Comparison of ENCODE assay signal across 8 cellular contexts in genomic region chr2:231926180-231926741, GRCh38. TPM values are rescaled to one million over a fixed set of nuclear protein-coding genes. Genes with fewer than 3 reads are reported as not detected.
A peak's percentile ranks its signal among the peaks of the same experiment; 100 is the strongest.
DNase-seq lines count a peak whose midpoint lies in the region; ATAC-seq and TF ChIP-seq lines count a peak whose summit lies in the region.

Gene NPPC, minus strand, starts transcription at chr2:231926396. Its CDS starts 147 bp downstream, at chr2:231926249.

- no peaks in the 10 kb centered on the region for H4K20me1 ChIP-seq in H9 (ENCODE audit: control insufficient read depth, insufficient read depth, insufficient read length)

- H3K4me3 ChIP-seq in left lung, result peak within 1 kb of the TSS; percentile 7 to 26

- H3K14ac ChIP-seq in H9 (ENCODE audit: insufficient read depth, low read length), result peak within 1 kb of the TSS; percentile 65; the same call in 1 of the 2 replicates

- H2BK12ac ChIP-seq in H9 (ENCODE audit: insufficient read length, low read depth, low read length), result no peak within 1 kb of the TSS

- no peak within 1 kb of the TSS for H3T11ph ChIP-seq in H9 (ENCODE audit: low read length)

- no peak within 1 kb of the TSS for H3K56ac ChIP-seq in H9 (ENCODE audit: insufficient read length, low read depth, low read length)

- peak; percentile 70 for ATAC-seq in WTC11
- peak; percentile 81 for ATAC-seq in left lung
- no peak for ATAC-seq in GM19397 (IDR thresholded peaks at IDR 0.05; ENCODE audit: unreplicated experiment)

- no peak within 1 kb of the TSS for H2BK5ac ChIP-seq in H9 (ENCODE audit: insufficient read length, low read length)

- POLR2A ChIA-PET in WTC11 (lab: Charles Lee), result interaction anchor here (0.6 to 0.7 kb wide), 3 partner anchors 37 to 1077 kb away, joined by 3 to 13 read pairs (median 4); no protein-coding TSS in a partner anchor

- no peaks in the 10 kb centered on the region for H3K36me3 ChIP-seq in left lung

- H3K27me3 Mint-ChIP-seq in Calu3 (ENCODE audit: unreplicated experiment), result peaks cover 92% of the 10 kb centered on the region
- H3K27me3 Mint-ChIP-seq in H9 (ENCODE audit: low read depth), result peaks cover 69% of the 10 kb centered on the region
- peaks cover 58% of the 10 kb centered on the region for H3K27me3 Mint-ChIP-seq in WTC11 (ENCODE audit: low read depth)
- peaks cover 64% of the 10 kb centered on the region for H3K27me3 Mint-ChIP-seq in chondrocyte (ENCODE audit: low read depth)

- no peak within 1 kb of the TSS for H4K5ac ChIP-seq in H9 (ENCODE audit: insufficient read length, low read depth, low read length)

- CTCF ChIA-PET in Calu3 (lab: Charles Lee) (interaction anchor here (0.6 to 1.4 kb wide), 4 partner anchors 22 to 513 kb away, joined by 3 to 11 read pairs (median 3); no protein-coding TSS in a partner anchor), WTC11 (lab: Charles Lee) (interaction anchor here (0.6 to 7.4 kb wide), 36 partner anchors 9 to 598 kb away, joined by 3 to 80 read pairs (median 5); partner anchors contain the start of gene DIS3L2)

- peak; percentile 52 for DNase-seq in Calu3
- DNase-seq in H9, result peak; percentile 83
- peak; percentile 77 to 88 for DNase-seq in NCI-H1930 (lab: John Stamatoyannopoulos, UW)
- peak; percentile 76 for DNase-seq in WTC11 (ENCODE audit: low spot score)
- peak; percentile 86 for DNase-seq in chondrocyte (ENCODE audit: low spot score)
- DNase-seq in left lung, result peak; percentile 30 to 79
- peak; percentile 60 to 73 for DNase-seq in stimulated activated CD4-positive, alpha-beta T cell treated with anti-CD3 and anti-CD28 coated beads, Interleukin-4, amount 100 ng/mL, for 48 hours (ENCODE audit: low read depth in 2 of 2)

- no peak within 1 kb of the TSS for H2BK120ac ChIP-seq in H9 (ENCODE audit: low read depth, low read length, poor library complexity, severe bottlenecking)

- no peak within 1 kb of the TSS for H3K23ac ChIP-seq in H9 (ENCODE audit: insufficient read length, low read depth, low read length)

- peaks cover 22% of the 10 kb centered on the region; the same call in 1 of the 2 replicates for H3K27me3 ChIP-seq in H9 (ENCODE audit: insufficient read depth, low read length)
- H3K27me3 ChIP-seq in left lung, result peaks cover 49 to 86% of the 10 kb centered on the region in 2 donors

- no CpG with 5 or more reads among the region's 54 CpGs for WGBS in H9 (ENCODE audit: extremely low coverage, insufficient read length, low lambda C conversion rate)

- peaks cover 12% of the 10 kb centered on the region for H3K4me1 Mint-ChIP-seq in Calu3 (ENCODE audit: low read depth, unreplicated experiment)
- H3K4me1 Mint-ChIP-seq in H9, result peaks cover 17 to 24% of the 10 kb centered on the region in 2 experiments
- H3K4me1 Mint-ChIP-seq in WTC11, result peaks cover 15% of the 10 kb centered on the region
- H3K4me1 Mint-ChIP-seq in chondrocyte (ENCODE audit: low read depth), result peaks cover 8% of the 10 kb centered on the region

- H3K27ac ChIP-seq in H9 (ENCODE audit: insufficient read length, low read depth, low read length) (no peak within 1 kb of the TSS), left lung (no peak within 1 kb of the TSS)

- H3K9me3 ChIP-seq in H9 (ENCODE audit: control insufficient read depth, low read depth, low read length), result no peaks in the 10 kb centered on the region
- no peaks in the 10 kb centered on the region for H3K9me3 ChIP-seq in left lung

- no peak within 1 kb of the TSS for H3K9ac ChIP-seq in H9 (ENCODE audit: extremely low read depth, insufficient read length, low read length)

- H3K4me3 Mint-ChIP-seq in Calu3 (ENCODE audit: low read depth, unreplicated experiment) (peak within 1 kb of the TSS; percentile 64), H9 (peak within 1 kb of the TSS; percentile 66 to 83), WTC11 (peak within 1 kb of the TSS; percentile 74), chondrocyte (ENCODE audit: unreplicated experiment) (peak within 1 kb of the TSS; percentile 65)

- no TSS peak for BruUV-seq in Calu3 (replicated peaks; lab: Mats Ljungman, UMichigan)

- intact Hi-C loops in Calu3 (cut with micrococcal nuclease; ENCODE audit: unreplicated experiment) (no loop called here), left lung (cut with DNase I) (loop anchor here (5.0 to 10.0 kb wide), 2 partner anchors 211 to 399 kb away; no protein-coding TSS in a partner anchor)

- no peak within 1 kb of the TSS for H2AK5ac ChIP-seq in H9 (ENCODE audit: insufficient read length, low read length)

- no peaks in the 10 kb centered on the region; the same call in 1 of the 2 replicates for H3K4me1 ChIP-seq in H9 (ENCODE audit: insufficient read depth, low read length)
- H3K4me1 ChIP-seq in left lung, result peaks cover 13 to 25% of the 10 kb centered on the region in 2 donors

- H3K79me2 ChIP-seq in H9 (ENCODE audit: insufficient read depth, low read length), result no peaks in the 10 kb centered on the region

- H3K4me2 ChIP-seq in H9 (ENCODE audit: insufficient read depth, insufficient read length, low read length), result peak within 1 kb of the TSS; percentile 71

- no peak within 1 kb of the TSS for H3K18ac ChIP-seq in H9 (ENCODE audit: insufficient read length, low read depth, low read length)

- TF ChIP-seq CTCF in Calu3 (IDR thresholded peaks at IDR 0.05; ENCODE audit: unreplicated experiment), result no peak
- TF ChIP-seq CTCF in H9 (conservative IDR thresholded peaks at IDR 0.05), result peak; percentile 68
- TF ChIP-seq CTCF in WTC11 (IDR thresholded peaks at IDR 0.05), result no peak
- TF ChIP-seq CTCF in chondrocyte (IDR thresholded peaks at IDR 0.05), result peak; percentile 68
- TF ChIP-seq CTCF in left lung (IDR thresholded peaks at IDR 0.05), result no peak

- no peak within 1 kb of the TSS for H2AFZ ChIP-seq in H9 (ENCODE audit: low read length)

- no peak within 1 kb of the TSS for H3K4ac ChIP-seq in H9 (ENCODE audit: low read depth, low read length)

- peaks cover 21% of the 10 kb centered on the region for H3K23me2 ChIP-seq in H9 (ENCODE audit: insufficient read length, low read depth, low read length, poor library complexity, severe bottlenecking)

- no peak within 1 kb of the TSS for H4K8ac ChIP-seq in H9 (replicated peaks; ENCODE audit: insufficient read length, low read depth, low read length)

- no peak within 1 kb of the TSS for H2BK20ac ChIP-seq in H9 (ENCODE audit: low read depth, low read length, poor library complexity, severe bottlenecking)

- H2BK15ac ChIP-seq in H9 (ENCODE audit: low read depth, low read length), result no peak within 1 kb of the TSS

- H3K9me3 Mint-ChIP-seq in Calu3 (ENCODE audit: low read depth, unreplicated experiment) (no peaks in the 10 kb centered on the region), H9 (no peaks in the 10 kb centered on the region), WTC11 (no peaks in the 10 kb centered on the region), chondrocyte (ENCODE audit: low read depth) (no peaks in the 10 kb centered on the region)

- H3K36me3 Mint-ChIP-seq in Calu3 (ENCODE audit: insufficient read depth, unreplicated experiment) (peaks cover 7% of the 10 kb centered on the region), H9 (ENCODE audit: insufficient read depth in 1 of 3, low read depth in 3 of 3) (no peaks in the 10 kb centered on the region), WTC11 (no peaks in the 10 kb centered on the region), chondrocyte (ENCODE audit: low read depth) (peaks cover 1% of the 10 kb centered on the region)

- no peak within 1 kb of the TSS for H4K91ac ChIP-seq in H9 (ENCODE audit: insufficient read length, low read depth, low read length)

- no peaks in the 10 kb centered on the region for H3K79me1 ChIP-seq in H9 (ENCODE audit: insufficient read depth, low read depth, low read length, poor library complexity, severe bottlenecking)

- no peak within 1 kb of the TSS for H3K27ac Mint-ChIP-seq in Calu3 (ENCODE audit: unreplicated experiment)
- no peak within 1 kb of the TSS for H3K27ac Mint-ChIP-seq in H9
- H3K27ac Mint-ChIP-seq in WTC11, result no peak within 1 kb of the TSS
- H3K27ac Mint-ChIP-seq in chondrocyte (ENCODE audit: unreplicated experiment), result no peak within 1 kb of the TSS

TF ChIP-seq in WTC11, 78 proteins besides CTCF, POLR2A, EP300 and RAD21 (continues in another document):
- TF ChIP-seq TEAD1 (CRISPR knock-in tag; IDR thresholded peaks at IDR 0.05), result peak; percentile 36; the same call in 1 of the 2 replicates
- TF ChIP-seq TEAD4 (CRISPR knock-in tag; IDR thresholded peaks at IDR 0.05), result 0 out of 2 replicates have a peak, but pooled peaks have one; percentile 18
- peak; percentile 49; the same call in 1 of the 2 replicates for TF ChIP-seq FOXP4 (CRISPR knock-in tag; IDR thresholded peaks at IDR 0.05)
- TF ChIP-seq ZNF671 (CRISPR knock-in tag; IDR thresholded peaks at IDR 0.05), result no peak

RNA-seq across cellular contexts. Expression of gene NPPC, which starts in this region (rescaled TPM):
- total RNA-seq in Calu3 (2022) (not detected in 2 replicates), H9 (2021) (1.1 and 1.2 TPM in 2 replicates), WTC11 (2021) (0.98 to 2.5 TPM (median 2.2 TPM) in 3 replicates), chondrocyte (not detected in 3 replicates), left lung (not detected)

Comparison
In these comparisons a context has a peak if more than half of its experiments do, and no peak if none do; other contexts are left out.
1. Peak in DNase-seq in Calu3; RNA of the gene not detected or under 1 TPM.
2. Peak in DNase-seq in chondrocyte; RNA of the gene not detected or under 1 TPM.
3. Peak in DNase-seq, ATAC-seq and H3K4me3 ChIP-seq in left lung; RNA of the gene not detected or under 1 TPM.
4. CTCF ChIP-seq: peak in H9 (single experiment) and chondrocyte (single experiment); none in Calu3 (single experiment), WTC11 (single experiment) and left lung (0 of 2).
5. Peak in every context shown above with its lines, with median percentiles within 50 percentile points of each other: DNase-seq and H3K4me3 Mint-ChIP-seq.